Comparison of ENCODE assay signal across 14 cellular contexts in genomic region chr6:149094934-149095341, GRCh38.
DNase-seq lines count a peak whose midpoint lies in the region; ATAC-seq and TF ChIP-seq lines count a peak whose summit lies in the region.
"Had no signal": no experiment of that assay in that cellular context is flagged by ENCODE, and none has a peak within 500 bp of the region (broad histone marks: within the 10 kb centered on the region; RNA-seq: fewer than 3 reads in every experiment).

No MANE protein-coding gene starts in this region.

- peak overlapping the region; percentile 23 for H3K4me3 Mint-ChIP-seq in activated CD4-positive, alpha-beta T cell treated with anti-CD3 and anti-CD28 coated beads for 36 hours
- no peak overlapping the region for H3K4me3 Mint-ChIP-seq in nephron
- H3K4me3 Mint-ChIP-seq: activated B cell treated with CpG ODN at 0.5 μM for 24 hours had no signal

- H3K27me3 Mint-ChIP-seq in activated CD4-positive, alpha-beta T cell treated with anti-CD3 and anti-CD28 coated beads for 36 hours: no peaks in the 10 kb centered on the region
- no peaks in the 10 kb centered on the region for H3K27me3 Mint-ChIP-seq in nephron (ENCODE audit: low read depth)

- no peak overlapping the region for H3K4me3 ChIP-seq in SK-N-SH (ENCODE audit: low read depth in 2 of 2, low read length in 1 of 2)

- peak overlapping the region in 1 of 2 experiments; percentile 75; a peak in 1 of 4 replicates for H3K27ac ChIP-seq in SK-N-SH (ENCODE audit: low read depth in 2 of 2, low read length in 1 of 2)

- peaks cover 38% of the 10 kb centered on the region for H3K4me1 Mint-ChIP-seq in activated CD4-positive, alpha-beta T cell treated with anti-CD3 and anti-CD28 coated beads for 36 hours
- H3K4me1 Mint-ChIP-seq in nephron: peaks cover 50% of the 10 kb centered on the region

- peaks cover 12% of the 10 kb centered on the region for H3K9me3 ChIP-seq in SK-N-SH

- no peaks in the 10 kb centered on the region for H3K79me2 ChIP-seq in SK-N-SH (ENCODE audit: insufficient read depth)

- no peak for TF ChIP-seq RAD21 in SK-N-SH (IDR thresholded peaks at IDR 0.05; ENCODE audit: low read length)

- intact Hi-C loops in activated CD4-positive, alpha-beta T cell treated with anti-CD3 and anti-CD28 coated beads for 36 hours (cut with DNase I, micrococcal nuclease): loop anchor here (1.0 to 5.0 kb wide), 3 partner anchors 10 to 47 kb away; no protein-coding TSS in a partner anchor

- POLR2A ChIA-PET in activated CD4-positive, alpha-beta T cell treated with anti-CD3 and anti-CD28 coated beads for 36 hours (lab: Charles Lee): interaction anchor here (0.6 to 0.7 kb wide), 3 partner anchors 17 to 442 kb away, joined by 3 to 12 read pairs (median 3); no protein-coding TSS in a partner anchor
- POLR2A ChIA-PET in SK-N-SH (lab: Yijun Ruan, JAX): no interaction called here

- peaks cover 19% of the 10 kb centered on the region for H3K9me3 Mint-ChIP-seq in activated CD4-positive, alpha-beta T cell treated with anti-CD3 and anti-CD28 coated beads for 36 hours (ENCODE audit: low read depth)
- H3K9me3 Mint-ChIP-seq in nephron: peaks cover 22% of the 10 kb centered on the region

- peak; percentile 80 for ATAC-seq in activated CD4-positive, alpha-beta T cell treated with anti-CD3 and anti-CD28 coated beads for 36 hours
- ATAC-seq in GM18520 (IDR thresholded peaks at IDR 0.05; ENCODE audit: unreplicated experiment): no peak

- H3F3A ChIP-seq in SK-N-SH (replicated peaks; ENCODE audit: insufficient read depth): peaks cover 3% of the 10 kb centered on the region

- peaks cover 8 to 13% of the 10 kb centered on the region in 2 experiments; a peak in 3 of 4 replicates for H3K4me1 ChIP-seq in SK-N-SH (ENCODE audit: control insufficient read depth in 1 of 2, insufficient read depth in 2 of 2, low read depth in 1 of 2, low read length in 1 of 2)

- no peak overlapping the region for H3K9ac ChIP-seq in SK-N-SH

- TF ChIP-seq CTCF in SK-N-SH (IDR thresholded peaks at IDR 0.05) (no peak), nephron (IDR thresholded peaks at IDR 0.05; ENCODE audit: unreplicated experiment in 3 of 3) (no peak)

- no peaks in the 10 kb centered on the region for H3K9me2 ChIP-seq in SK-N-SH

- CTCF ChIA-PET in activated CD4-positive, alpha-beta T cell treated with anti-CD3 and anti-CD28 coated beads for 36 hours (lab: Charles Lee): interaction anchor here (0.8 to 2.1 kb wide), 7 partner anchors 10 to 337 kb away, joined by 3 to 12 read pairs (median 3); no protein-coding TSS in a partner anchor
- CTCF ChIA-PET in SK-N-SH (lab: Yijun Ruan, JAX): interaction anchor here (0.9 to 1.4 kb wide), 3 partner anchors 10 to 337 kb away, joined by 5 to 6 read pairs (median 5); no protein-coding TSS in a partner anchor

- peak overlapping the region; percentile 84 for H3K27ac Mint-ChIP-seq in activated CD4-positive, alpha-beta T cell treated with anti-CD3 and anti-CD28 coated beads for 36 hours
- peak overlapping the region; percentile 75 to 93 (median 93) for H3K27ac Mint-ChIP-seq in nephron
- H3K27ac Mint-ChIP-seq: activated B cell treated with CpG ODN at 0.5 μM for 24 hours had no signal

- peak; percentile 42 for DNase-seq in activated CD4-positive, alpha-beta T cell treated with anti-CD3 and anti-CD28 coated beads for 36 hours
- DNase-seq in activated CD4-positive, alpha-beta T cell treated with anti-CD3 and anti-CD28 coated beads for 1 hour: no peak
- no peak for DNase-seq in SK-N-SH
- peak; percentile 24 for DNase-seq in central memory CD4-positive, alpha-beta T cell
- DNase-seq in T-helper 9 cell: no peak
- DNase-seq in NCI-H1436 (lab: John Stamatoyannopoulos, UW): no peak
- DNase-seq: 8988T, activated B cell treated with CpG ODN at 0.5 μM for 24 hours, Calu3, NCI-H1105 treated with DMSO at 0.1 percent for 48 hours, NCI-H526, SHP77 treated with DMSO at 0.1 percent for 48 hours had no signal

- no peaks in the 10 kb centered on the region for H3K27me3 ChIP-seq in SK-N-SH (ENCODE audit: insufficient read depth)

- H2AFZ ChIP-seq in SK-N-SH (ENCODE audit: low read depth): no peak overlapping the region

- H3K4me2 ChIP-seq in SK-N-SH: no peak overlapping the region

- TF ChIP-seq EP300 in SK-N-SH (IDR thresholded peaks at IDR 0.05; ENCODE audit: borderline replicate concordance in 1 of 2, low read depth in 1 of 2, low read length in 1 of 2): no peak

- peaks cover 10% of the 10 kb centered on the region for H3K36me3 Mint-ChIP-seq in activated CD4-positive, alpha-beta T cell treated with anti-CD3 and anti-CD28 coated beads for 36 hours (ENCODE audit: low read depth)
- peaks cover 11% of the 10 kb centered on the region for H3K36me3 Mint-ChIP-seq in nephron (ENCODE audit: low read depth)

- H3K36me3 ChIP-seq in SK-N-SH (replicated peaks in 1 of 2; ENCODE audit: control insufficient read depth in 1 of 2, insufficient read depth in 2 of 2, low read length in 1 of 2): peaks cover 0 to 4% of the 10 kb centered on the region in 2 experiments

- no peaks in the 10 kb centered on the region for H4K20me1 ChIP-seq in SK-N-SH (ENCODE audit: insufficient read depth)

- WGBS in SK-N-SH (ENCODE audit: low lambda C conversion rate): 68% methylated on average over 2 of the region's 2 CpGs

TF ChIP-seq in SK-N-SH, 30 proteins besides CTCF, POLR2A, EP300 and RAD21:
- TF ChIP-seq REST (IDR thresholded peaks at IDR 0.05; ENCODE audit: low read depth, low read length) (no peak), NFIC (IDR thresholded peaks at IDR 0.05; ENCODE audit: borderline replicate concordance) (peak; percentile 48; the same call in 1 of the 2 replicates)

Comparison
In these comparisons a context has a peak if more than half of its experiments do, and no peak if none do; other contexts are left out.
1. DNase-seq: peak in activated CD4-positive, alpha-beta T cell treated with anti-CD3 and anti-CD28 coated beads for 36 hours (single experiment) and central memory CD4-positive, alpha-beta T cell (single experiment); none in activated CD4-positive, alpha-beta T cell treated with anti-CD3 and anti-CD28 coated beads for 1 hour (single experiment), SK-N-SH (single experiment), T-helper 9 cell (single experiment) and NCI-H1436 (single experiment).